4 cellular contexts compared by ENCODE assay signal in genomic region chr6:49604080-49604479, GRCh38. TPM values are rescaled to one million over a fixed set of nuclear protein-coding genes. Genes with fewer than 3 reads are reported as not detected.
"Had no signal": no experiment of that assay in that cellular context is flagged by ENCODE, and none has a peak within 500 bp of the region (broad histone marks: within the 10 kb centered on the region; RNA-seq: fewer than 3 reads in every experiment).

No MANE protein-coding gene starts in this region.

RNA-seq across cellular contexts. Expression of gene RHAG, which starts 32.6 kb away (rescaled TPM):
- total RNA-seq: HepG2, HT-29, IMR-90 had no signal
- polyA plus RNA-seq: HepG2, IgD-negative memory B cell, IMR-90 had no signal

RNA-seq across cellular contexts. Expression of gene C6orf141, which starts 53.6 kb away (rescaled TPM):
- total RNA-seq: HepG2, IMR-90 had no signal
- polyA plus RNA-seq: IgD-negative memory B cell, IMR-90 had no signal
